In the genomic region with DNA sequence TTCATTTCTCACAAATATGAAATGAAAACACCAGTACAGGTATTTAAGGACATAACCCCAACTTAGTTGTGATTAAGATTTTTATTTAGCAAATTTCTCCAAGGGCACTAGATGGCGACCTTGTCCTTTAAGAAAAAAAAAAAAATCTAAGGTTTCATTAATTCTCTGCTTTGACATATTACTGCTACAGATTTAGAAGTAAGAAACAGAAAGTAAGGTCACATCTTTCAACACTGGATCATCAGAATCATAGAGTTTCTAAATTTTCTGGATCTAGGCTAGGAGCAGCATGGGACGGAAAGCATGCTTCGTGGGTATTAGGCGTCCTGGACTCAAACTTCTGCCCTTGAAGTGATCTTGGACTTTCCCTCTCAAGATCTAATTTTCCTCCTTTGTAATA, we compare ENCODE assay signal across 8 cellular contexts.
A peak's percentile ranks its signal among the peaks of the same experiment; 100 is the strongest.
DNase-seq lines count a peak whose midpoint lies in the region; ATAC-seq, FAIRE-seq and TF ChIP-seq lines count a peak whose summit lies in the region.

No MANE protein-coding gene starts in this region.

- DNase-seq in AG04450 (ENCODE audit: low read depth, low spot score), result no peak
- peak; percentile 33 for DNase-seq in GM20000 (ENCODE audit: low spot score)
- DNase-seq in astrocyte of the cerebellum (ENCODE audit: low read depth), result no peak
- no peak for DNase-seq in right lobe of liver
- no peak for DNase-seq in stimulated activated CD4-positive, alpha-beta T cell treated with anti-CD3 and anti-CD28 coated beads, Interleukin-4, amount 100 ng/mL, for 4 hours
- no peak for DNase-seq in NCI-H226
- DNase-seq in GM19239 (ENCODE audit: insufficient read length, low spot score), result no peak

- no peak for FAIRE-seq in GM19239 (lab: Jason Lieb, UNC)

- in situ Hi-C loops in astrocyte of the cerebellum (cut with HindIII; ENCODE audit: low sequenced_read_pairs), result no loop called here

- intact Hi-C loops in right lobe of liver (cut with DNase I), result no loop called here

- CTCF ChIA-PET in AG04450 (lab: Charles Lee), result interaction anchor here (1.0 to 1.6 kb wide), 3 partner anchors 1225 to 1501 kb away, joined by 4 to 7 read pairs (median 4); no protein-coding TSS in a partner anchor

- no peaks in the 10 kb centered on the region for H3K9me3 ChIP-seq in AG04450 (ENCODE audit: control insufficient read depth, insufficient read depth, low read length)
- no peaks in the 10 kb centered on the region for H3K9me3 ChIP-seq in right lobe of liver

- ATAC-seq in right lobe of liver (no peak), HG02610 (IDR thresholded peaks at IDR 0.05; ENCODE audit: unreplicated experiment) (no peak)

- TF ChIP-seq CTCF in AG04450 (IDR thresholded peaks at IDR 0.05; ENCODE audit: low read depth, low read length) (peak; percentile 50), GM20000 (IDR thresholded peaks at IDR 0.05; ENCODE audit: extremely low read depth, missing control alignments) (no peak), astrocyte of the cerebellum (IDR thresholded peaks at IDR 0.05; ENCODE audit: low read depth, low read length, missing control alignments) (peak; percentile 21), right lobe of liver (IDR thresholded peaks at IDR 0.05) (peak; percentile 7 to 44 (median 38))

- H3K4me1 ChIP-seq in right lobe of liver, result no peaks in the 10 kb centered on the region

- 43% methylated on average over 4 of the region's 4 CpGs for WGBS in right lobe of liver (ENCODE audit: insufficient coverage, low coverage, low lambda C conversion rate, missing lambda C conversion rate)

- no peak for TF ChIP-seq POLR2A in right lobe of liver (IDR thresholded peaks at IDR 0.05)

- POLR2A ChIA-PET in AG04450 (lab: Yijun Ruan, JAX), result no interaction called here

- H3K27me3 ChIP-seq in AG04450 (ENCODE audit: control insufficient read depth, insufficient read depth, low read length), result no peaks in the 10 kb centered on the region
- H3K27me3 ChIP-seq in right lobe of liver, result no peaks in the 10 kb centered on the region

- H3K27ac ChIP-seq in AG04450 (ENCODE audit: low read depth, low read length), result no peak overlapping the region
- H3K27ac ChIP-seq in right lobe of liver, result no peak overlapping the region

- H3K4me3 ChIP-seq in AG04450 (ENCODE audit: low read depth, low read length), result no peak overlapping the region
- no peak overlapping the region for H3K4me3 ChIP-seq in astrocyte of the cerebellum (ENCODE audit: low read depth, low read length)
- no peak overlapping the region for H3K4me3 ChIP-seq in right lobe of liver

- H3K36me3 ChIP-seq in right lobe of liver, result no peaks in the 10 kb centered on the region
